Comparison of ENCODE assay signal across 9 cellular contexts in the genomic region with DNA sequence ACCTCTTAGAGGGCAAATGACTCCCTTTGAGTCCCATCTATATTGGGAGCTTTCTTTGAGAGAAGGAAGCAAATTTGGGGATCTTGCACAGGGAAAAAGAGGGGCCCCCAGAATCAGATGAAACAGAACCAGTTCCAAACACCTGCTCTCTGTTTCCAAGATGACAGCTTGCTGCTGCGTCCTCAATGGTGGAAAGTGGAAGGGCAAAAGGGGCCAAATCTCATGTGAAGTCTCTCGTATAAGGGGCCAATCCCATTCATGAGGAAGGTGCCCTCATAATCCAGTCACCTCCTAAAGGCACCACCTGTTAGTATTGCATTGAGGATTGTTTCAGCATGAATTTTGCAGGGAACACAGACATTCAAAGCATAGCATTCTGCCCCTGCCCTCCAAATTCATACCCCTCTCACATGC. TPM values are rescaled to one million over a fixed set of nuclear protein-coding genes. Genes with fewer than 3 reads are reported as not detected.
A peak's percentile ranks its signal among the peaks of the same experiment; 100 is the strongest.
DNase-seq lines count a peak whose midpoint lies in the region; ATAC-seq and TF ChIP-seq lines count a peak whose summit lies in the region.
"Had no signal": no experiment of that assay in that cellular context is flagged by ENCODE, and none has a peak within 500 bp of the region (broad histone marks: within the 10 kb centered on the region; RNA-seq: fewer than 3 reads in every experiment).

No MANE protein-coding gene starts in this region.

- WGBS in heart right ventricle, 2 donors = 73 to 82% methylated on average over 2 of the region's 2 CpGs

- H3K4me3 Mint-ChIP-seq in central memory CD8-positive, alpha-beta T cell = peak overlapping the region; percentile 91

- H3K27me3 ChIP-seq in heart right ventricle (no peaks in the 10 kb centered on the region), muscle layer of duodenum (ENCODE audit: low read depth, low read length) (no peaks in the 10 kb centered on the region), vagina (no peaks in the 10 kb centered on the region)

- no peaks in the 10 kb centered on the region for H3K9me3 ChIP-seq in heart right ventricle
- H3K9me3 ChIP-seq in muscle layer of duodenum (ENCODE audit: control insufficient read depth in 1 of 2, low read length in 2 of 2) = no peaks in the 10 kb centered on the region
- no peaks in the 10 kb centered on the region for H3K9me3 ChIP-seq in vagina

- peaks cover 18 to 77% (median 41%) of the 10 kb centered on the region in 9 donors for H3K4me1 ChIP-seq in heart right ventricle
- H3K4me1 ChIP-seq in muscle layer of duodenum (ENCODE audit: control insufficient read depth in 1 of 2, insufficient read depth in 2 of 2, low read length in 2 of 2) = peaks cover 17 to 36% of the 10 kb centered on the region in 2 donors
- H3K4me1 ChIP-seq in vagina = peaks cover 34% of the 10 kb centered on the region

- TF ChIP-seq CTCF in heart right ventricle (IDR thresholded peaks at IDR 0.05) (no peak), vagina (IDR thresholded peaks at IDR 0.05) (no peak)

- peaks cover 21% of the 10 kb centered on the region for H3K36me3 Mint-ChIP-seq in central memory CD8-positive, alpha-beta T cell (ENCODE audit: insufficient read depth)

- H3K27ac Mint-ChIP-seq in central memory CD8-positive, alpha-beta T cell (ENCODE audit: low read depth) = peak overlapping the region; percentile 93

- no peaks in the 10 kb centered on the region for H3K27me3 Mint-ChIP-seq in central memory CD8-positive, alpha-beta T cell

- peaks cover 43% of the 10 kb centered on the region for H3K4me1 Mint-ChIP-seq in central memory CD8-positive, alpha-beta T cell

- intact Hi-C loops in heart right ventricle (cut with DNase I) = loop anchor here in 7 of 10 donors (2.0 to 10.0 kb wide), 5 partner anchors 50 to 215 kb away; no protein-coding TSS in a partner anchor
- intact Hi-C loops in Right ventricle myocardium inferior (cut with DNase I) = loop anchor here (5.0 kb wide), 1 partner anchor 215 kb away; no protein-coding TSS in a partner anchor
- intact Hi-C loops in vagina (cut with DNase I) = loop anchor here (5.0 to 10.0 kb wide), 2 partner anchors 47 to 150 kb away; no protein-coding TSS in a partner anchor

- no peaks in the 10 kb centered on the region for H3K9me3 Mint-ChIP-seq in central memory CD8-positive, alpha-beta T cell

- DNase-seq in heart right ventricle (no peak), Right ventricle myocardium inferior (ENCODE audit: missing footprints) (no peak), vagina (ENCODE audit: extremely low spot score in 2 of 2) (no peak), OCI-M1 (lab: John Stamatoyannopoulos, UW) (no peak)
- DNase-seq in central memory CD8-positive, alpha-beta T cell (ENCODE audit: low spot score in 2 of 2) = no peak
- DNase-seq: DMS 273 treated with DMSO at 0.1 percent for 48 hours had no signal

- H3K4me3 ChIP-seq in heart right ventricle = peak overlapping the region in 9 of 10 donors; percentile 48 to 73 (median 67)
- H3K4me3 ChIP-seq in muscle layer of duodenum (ENCODE audit: low read depth in 1 of 2, low read length in 2 of 2) = peak overlapping the region in 1 of 2 donors; percentile 71
- peak overlapping the region; percentile 58 to 67 for H3K4me3 ChIP-seq in vagina

- H3K27ac ChIP-seq in heart right ventricle (peak overlapping the region; percentile 95 to 99 (median 97)), muscle layer of duodenum (ENCODE audit: low read length) (peak overlapping the region; percentile 92), vagina (peak overlapping the region; percentile 92)

- ATAC-seq in heart right ventricle (no peak), Right ventricle myocardium inferior (no peak), HG03045 (IDR thresholded peaks at IDR 0.05; ENCODE audit: unreplicated experiment) (no peak), HG02610 (IDR thresholded peaks at IDR 0.05; ENCODE audit: unreplicated experiment) (no peak)
- ATAC-seq in central memory CD8-positive, alpha-beta T cell (replicated peaks; ENCODE audit: extremely low read depth, poor library complexity, severe bottlenecking) = no peak

- H3K36me3 ChIP-seq in heart right ventricle (peaks cover 0 to 33% (median 9%) of the 10 kb centered on the region in 9 donors), muscle layer of duodenum (ENCODE audit: control insufficient read depth in 1 of 2, insufficient read depth in 2 of 2, low read length in 2 of 2) (peaks cover 18 to 20% of the 10 kb centered on the region in 2 donors), vagina (peaks cover 0 to 13% of the 10 kb centered on the region in 2 donors)

- TF ChIP-seq POLR2A in vagina (IDR thresholded peaks at IDR 0.05) = no peak

RNA-seq across cellular contexts. Expression of a gene that starts 0.5 kb away (rescaled TPM):
- total RNA-seq in heart right ventricle (10 to 100 TPM; 17.7 to 73.7 (median 22.5) TPM), Right ventricle myocardium inferior (27.5 TPM), vagina (38.1 TPM)
- polyA plus RNA-seq in heart right ventricle = 10 to 100 TPM; 16.3 to 16.6 TPM
